28 cellular contexts compared by ENCODE assay signal in the genomic region with DNA sequence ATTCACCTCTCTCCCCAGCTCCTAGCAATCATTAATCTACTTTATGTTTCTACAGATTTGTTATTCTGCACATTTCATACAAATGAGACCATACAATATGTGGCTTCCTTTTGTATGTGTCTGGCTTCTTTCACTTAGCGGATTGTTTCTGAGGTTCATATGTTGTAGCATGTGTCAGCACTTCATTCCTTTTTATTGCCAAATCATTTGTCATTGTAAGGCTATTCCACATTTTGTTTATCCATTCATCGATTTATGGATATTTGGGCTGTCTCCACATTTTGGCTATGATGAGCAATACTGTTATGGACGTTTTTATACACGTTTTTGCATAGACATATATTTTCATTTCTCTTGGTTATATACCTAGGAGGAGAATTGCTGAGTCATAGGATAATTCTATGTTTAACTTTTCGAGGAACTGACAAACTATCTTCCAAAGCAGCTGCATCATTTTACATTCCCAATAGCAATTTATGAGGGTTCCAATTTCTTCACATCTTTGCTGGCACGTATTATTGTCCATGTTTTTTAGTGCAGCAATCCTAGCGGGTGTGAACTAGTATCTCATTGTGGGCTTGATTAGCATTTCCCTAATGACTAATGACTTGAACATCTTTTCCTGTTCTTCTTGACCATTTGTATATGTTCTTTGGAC. TPM values are rescaled to one million over a fixed set of nuclear protein-coding genes. Genes with fewer than 3 reads are reported as not detected.
DNase-seq lines count a peak whose midpoint lies in the region; ATAC-seq, FAIRE-seq and TF ChIP-seq lines count a peak whose summit lies in the region.
"Had no signal": no experiment of that assay in that cellular context is flagged by ENCODE, and none has a peak within 500 bp of the region (broad histone marks: within the 10 kb centered on the region; RNA-seq: fewer than 3 reads in every experiment).

No MANE protein-coding gene starts in this region.

- WGBS in HepG2 (ENCODE audit: low lambda C conversion rate), result 61% methylated on average over 7 of the region's 7 CpGs
- WGBS in right lobe of liver (ENCODE audit: insufficient coverage, low coverage, low lambda C conversion rate, missing lambda C conversion rate), result 56% methylated on average over 7 of the region's 7 CpGs
- 74 to 80% methylated on average over 7 of the region's 7 CpGs for WGBS in thyroid gland, 2 donors

- H3K27ac ChIP-seq in HepG2 (ENCODE audit: extremely low read length, insufficient read depth, low read length), result no peak overlapping the region
- no peak overlapping the region for H3K27ac ChIP-seq in right lobe of liver
- no peak overlapping the region for H3K27ac ChIP-seq in astrocyte (ENCODE audit: low read depth, low read length)
- H3K27ac ChIP-seq in fibroblast of lung (ENCODE audit: insufficient read depth, low read length), result no peak overlapping the region
- no peak overlapping the region for H3K27ac ChIP-seq in thyroid gland
- H3K27ac ChIP-seq: BLaER1, pancreas, upper lobe of right lung had no signal

- H3K4me1 ChIP-seq in HepG2 (ENCODE audit: insufficient read depth, low read length) (peaks cover 50% of the 10 kb centered on the region), right lobe of liver (no peaks in the 10 kb centered on the region), astrocyte (ENCODE audit: insufficient read depth, low read length) (peaks cover 4% of the 10 kb centered on the region), fibroblast of lung (ENCODE audit: control insufficient read depth, extremely low read depth, insufficient read depth, low read length) (no peaks in the 10 kb centered on the region), thyroid gland (no peaks in the 10 kb centered on the region)
- H3K4me1 ChIP-seq: BLaER1, Caco-2, pancreas, upper lobe of right lung had no signal

- TF ChIP-seq RAD21 in HepG2 (CRISPR knock-in tag; IDR thresholded peaks at IDR 0.05), result no peak

- ATAC-seq in HepG2 (no peak), right lobe of liver (no peak), GM21737 (IDR thresholded peaks at IDR 0.05; ENCODE audit: unreplicated experiment) (no peak), GM18498 (IDR thresholded peaks at IDR 0.05; ENCODE audit: unreplicated experiment) (no peak)
- ATAC-seq: pancreas, Right ventricle myocardium inferior, upper lobe of right lung had no signal

- no peak for TF ChIP-seq EP300 in HepG2 (IDR thresholded peaks at IDR 0.05; ENCODE audit: low read depth in 2 of 2, low read length in 2 of 2)
- TF ChIP-seq EP300 in HepG2 (CRISPR knock-in tag; IDR thresholded peaks at IDR 0.05; ENCODE audit: borderline replicate concordance), result no peak

- no peak for FAIRE-seq in HepG2 (lab: Jason Lieb, UNC)
- no peak for FAIRE-seq in astrocyte (lab: Jason Lieb, UNC)
- FAIRE-seq: H54, pancreas had no signal

- H3K27ac Mint-ChIP-seq in astrocyte (ENCODE audit: unreplicated experiment), result no peak overlapping the region
- H3K27ac Mint-ChIP-seq: activated T-cell treated with anti-CD3 and anti-CD28 coated beads, Interleukin-2, amount 50 U/mL, for 24 hours; nephron had no signal

- no peak overlapping the region for H3K4me3 Mint-ChIP-seq in astrocyte (ENCODE audit: unreplicated experiment)
- H3K4me3 Mint-ChIP-seq: activated T-cell treated with anti-CD3 and anti-CD28 coated beads, Interleukin-2, amount 50 U/mL, for 24 hours; central memory CD8-positive, alpha-beta T cell; nephron had no signal

- no peaks in the 10 kb centered on the region; a peak in 2 of 5 replicates for H3K27me3 ChIP-seq in HepG2 (ENCODE audit: control insufficient read depth in 1 of 2, insufficient read depth in 2 of 2, low read length in 2 of 2)
- H3K27me3 ChIP-seq in right lobe of liver, result no peaks in the 10 kb centered on the region
- no peaks in the 10 kb centered on the region for H3K27me3 ChIP-seq in astrocyte (ENCODE audit: insufficient read depth, low read length)
- H3K27me3 ChIP-seq in fibroblast of lung (ENCODE audit: control insufficient read depth, insufficient read depth, low read length), result no peaks in the 10 kb centered on the region
- no peaks in the 10 kb centered on the region for H3K27me3 ChIP-seq in thyroid gland
- H3K27me3 ChIP-seq: BLaER1, pancreas, upper lobe of right lung had no signal

- no peaks in the 10 kb centered on the region for H3K36me3 Mint-ChIP-seq in astrocyte (ENCODE audit: low read depth, unreplicated experiment)

- DNase-seq in HepG2 (ENCODE audit: low spot score), result no peak
- DNase-seq in right lobe of liver, result no peak
- DNase-seq in astrocyte (ENCODE audit: low read depth), result peak; percentile 39
- peak; percentile 50 to 74 for DNase-seq in fibroblast of lung (ENCODE audit: low read depth in 2 of 2)
- no peak for DNase-seq in thyroid gland
- no peak for DNase-seq in NCI-H1417 (lab: John Stamatoyannopoulos, UW)
- DNase-seq: activated CD4-positive, alpha-beta T cell treated with anti-CD3 and anti-CD28 coated beads for 1 hour; activated naive CD4-positive, alpha-beta T cell; activated T-cell treated with anti-CD3 and anti-CD28 coated beads, Interleukin-2, amount 50 U/mL, for 24 hours; amygdala; Caco-2; effector CD4-positive, alpha-beta T cell; EL; MV-4-11; NCI-H1694 treated with DMSO at 0.1 percent for 48 hours; NCI-H2171 treated with DMSO at 0.1 percent for 48 hours; NCI-H69; pancreas; right cardiac atrium; SW 1271; upper lobe of right lung had no signal

- H3K79me2 ChIP-seq in HepG2 (ENCODE audit: insufficient read depth, low read length) (no peaks in the 10 kb centered on the region), astrocyte (ENCODE audit: insufficient read depth, low read length) (no peaks in the 10 kb centered on the region), fibroblast of lung (ENCODE audit: control insufficient read depth, insufficient read depth, low read length) (no peaks in the 10 kb centered on the region)

- intact Hi-C loops in HepG2 (cut with micrococcal nuclease; ENCODE audit: unreplicated experiment) (loop anchor here (10.0 kb wide), 1 partner anchor 604 kb away; no protein-coding TSS in a partner anchor), right lobe of liver (cut with DNase I) (no loop called here), thyroid gland (cut with DNase I) (no loop called here)

- POLR2A ChIA-PET in HepG2 (lab: Yijun Ruan, JAX), result interaction anchor here (0.7 kb wide), 1 partner anchor 11 kb away, joined by 3 read pairs; no protein-coding TSS in a partner anchor

- H3K9me3 Mint-ChIP-seq in astrocyte (ENCODE audit: unreplicated experiment), result peaks cover 2% of the 10 kb centered on the region
- H3K9me3 Mint-ChIP-seq: activated T-cell treated with anti-CD3 and anti-CD28 coated beads, Interleukin-2, amount 50 U/mL, for 24 hours; central memory CD8-positive, alpha-beta T cell had no signal

- in situ Hi-C loops in HepG2 (cut with HindIII; ENCODE audit: extremely low pct_ligation_motif_present, low pct_unique_long_range_greater_than_20kb), result no loop called here

- no peaks in the 10 kb centered on the region for H3K4me1 Mint-ChIP-seq in astrocyte (ENCODE audit: low read depth, unreplicated experiment)
- H3K4me1 Mint-ChIP-seq: central memory CD8-positive, alpha-beta T cell had no signal

- no peak overlapping the region for H3K9ac ChIP-seq in HepG2 (ENCODE audit: insufficient read depth, low read depth, low read length)
- H3K9ac ChIP-seq in astrocyte (ENCODE audit: low read length), result no peak overlapping the region
- H3K9ac ChIP-seq in fibroblast of lung (ENCODE audit: insufficient read depth, low read length), result no peak overlapping the region
- H3K9ac ChIP-seq: BLaER1 had no signal

- TF ChIP-seq CTCF in HepG2 (CRISPR knock-in tag; IDR thresholded peaks at IDR 0.05) (no peak), right lobe of liver (IDR thresholded peaks at IDR 0.05) (no peak), astrocyte (IDR thresholded peaks at IDR 0.05; ENCODE audit: insufficient read depth, low read depth, low read length) (no peak), fibroblast of lung (conservative IDR thresholded peaks at IDR 0.05 in 1 of 2, IDR thresholded peaks at IDR 0.05 in 1 of 2; ENCODE audit: low read depth in 1 of 2, low read length in 2 of 2) (no peak), thyroid gland (IDR thresholded peaks at IDR 0.05) (no peak)

- H3K9me3 ChIP-seq in HepG2 (ENCODE audit: low read length) (no peaks in the 10 kb centered on the region), right lobe of liver (no peaks in the 10 kb centered on the region), astrocyte (ENCODE audit: insufficient read depth, low read depth, low read length) (no peaks in the 10 kb centered on the region), fibroblast of lung (ENCODE audit: control insufficient read depth, insufficient read depth, low read depth, low read length) (no peaks in the 10 kb centered on the region), thyroid gland (no peaks in the 10 kb centered on the region)
- H3K9me3 ChIP-seq: BLaER1, Caco-2, pancreas, upper lobe of right lung had no signal

- CTCF ChIA-PET in HepG2 (lab: Yijun Ruan, JAX; ENCODE audit: low intra/inter-chr PET ratio, low total read pairs), result no interaction called here

- BruUV-seq in HepG2 (replicated peaks; lab: Mats Ljungman, UMichigan), result no TSS peak

- H3K27me3 Mint-ChIP-seq in astrocyte (ENCODE audit: low read depth, unreplicated experiment), result peaks cover 7% of the 10 kb centered on the region
- H3K27me3 Mint-ChIP-seq: activated T-cell treated with anti-CD3 and anti-CD28 coated beads, Interleukin-2, amount 50 U/mL, for 24 hours had no signal

- TF ChIP-seq POLR2A in HepG2 (IDR thresholded peaks at IDR 0.05; ENCODE audit: insufficient read depth in 1 of 2, low read depth in 2 of 2, low read length in 2 of 2) (no peak), right lobe of liver (IDR thresholded peaks at IDR 0.05) (no peak), thyroid gland (IDR thresholded peaks at IDR 0.05) (no peak)

- H4K20me1 ChIP-seq in HepG2 (ENCODE audit: insufficient read depth, low read length) (no peaks in the 10 kb centered on the region), astrocyte (ENCODE audit: insufficient read depth, low read length) (no peaks in the 10 kb centered on the region), fibroblast of lung (ENCODE audit: control insufficient read depth, extremely low read depth, insufficient read depth, low read length) (no peaks in the 10 kb centered on the region)
- H4K20me1 ChIP-seq: BLaER1 had no signal

- H3K4me3 ChIP-seq in HepG2 (replicated peaks in 1 of 3; ENCODE audit: insufficient read depth in 1 of 3, low read depth in 2 of 3, low read length in 3 of 3), result no peak overlapping the region
- H3K4me3 ChIP-seq in right lobe of liver, result no peak overlapping the region
- H3K4me3 ChIP-seq in astrocyte (ENCODE audit: insufficient read depth, low read depth, low read length), result no peak overlapping the region
- H3K4me3 ChIP-seq in fibroblast of lung (replicated peaks in 1 of 4; ENCODE audit: control extremely low read depth in 1 of 4, insufficient read depth in 1 of 4, low read depth in 3 of 4, low read length in 4 of 4), result no peak overlapping the region
- H3K4me3 ChIP-seq in thyroid gland (replicated peaks in 1 of 3), result no peak overlapping the region
- H3K4me3 ChIP-seq: BLaER1, pancreas, upper lobe of right lung had no signal

- H3K4me2 ChIP-seq in HepG2 (ENCODE audit: low read depth, low read length) (no peak overlapping the region), astrocyte (ENCODE audit: low read length) (no peak overlapping the region), fibroblast of lung (ENCODE audit: extremely low read depth, insufficient read depth, low read length) (no peak overlapping the region)
- H3K4me2 ChIP-seq: BLaER1 had no signal

- H2AFZ ChIP-seq in HepG2 (ENCODE audit: low read length) (no peak overlapping the region), astrocyte (ENCODE audit: low read depth, low read length) (no peak overlapping the region), fibroblast of lung (ENCODE audit: low read length) (no peak overlapping the region)

- H3K36me3 ChIP-seq in HepG2 (replicated peaks in 1 of 2; ENCODE audit: control insufficient read depth in 1 of 2, insufficient read depth in 2 of 2, low read length in 2 of 2) (no peaks in the 10 kb centered on the region), right lobe of liver (no peaks in the 10 kb centered on the region), astrocyte (ENCODE audit: insufficient read depth, low read length) (no peaks in the 10 kb centered on the region), fibroblast of lung (ENCODE audit: control insufficient read depth, insufficient read depth, low read length) (no peaks in the 10 kb centered on the region), thyroid gland (no peaks in the 10 kb centered on the region)
- H3K36me3 ChIP-seq: BLaER1, pancreas, upper lobe of right lung had no signal

RNA-seq across cellular contexts. Expression of gene TBC1D8, which starts 48.1 kb away (rescaled TPM):
- total RNA-seq in HepG2 (2016; rRNA removed; fragmentation: Illumina TruSeq; extraction: Trizol), result 24.6 and 45.1 TPM in 2 replicates
- total RNA-seq in HepG2 (2016; cell fraction: cytosol; rRNA removed; fragmentation: Illumina TruSeq; extraction: Trizol; ENCODE audit: low read depth), result 19.7 and 20.1 TPM in 2 replicates
- total RNA-seq in HepG2 (2016; cell fraction: insoluble cytoplasmic fraction; rRNA removed; fragmentation: Illumina TruSeq; extraction: Trizol), result 24.0 and 41.1 TPM in 2 replicates
- total RNA-seq in HepG2 (2016; cell fraction: membrane; rRNA removed; fragmentation: Illumina TruSeq; extraction: Trizol), result 25.6 and 27.6 TPM in 2 replicates
- 65.7 and 82.2 TPM in 2 replicates for total RNA-seq in HepG2 (2016; cell fraction: nucleus; rRNA removed; fragmentation: Illumina TruSeq; extraction: Trizol)
- polyA plus RNA-seq in HepG2 (2011; rRNA removed), result 95.4 and 109 TPM in 2 replicates
- 29.9 and 31.1 TPM in 2 replicates for polyA plus RNA-seq in HepG2 (2011; cell fraction: cytosol; rRNA removed)
- polyA plus RNA-seq in HepG2 (2011; cell fraction: nucleus; rRNA removed), result 436 and 543 TPM in 2 replicates
- 48.7 and 51.7 TPM in 2 replicates for polyA plus RNA-seq in HepG2 (2012)
- 3.0 and 3.1 TPM in 2 replicates for polyA plus RNA-seq in HepG2 (2016; cell fraction: cytosol; fragmentation: Illumina TruSeq; extraction: Trizol; ENCODE audit: low read depth)
- polyA plus RNA-seq in HepG2 (2016; cell fraction: insoluble cytoplasmic fraction; fragmentation: Illumina TruSeq; extraction: Trizol; ENCODE audit: low read depth), result 19.9 and 22.5 TPM in 2 replicates
- polyA plus RNA-seq in HepG2 (2016; cell fraction: membrane; fragmentation: Illumina TruSeq; extraction: Trizol; ENCODE audit: low read depth), result 8.5 and 9.7 TPM in 2 replicates
- polyA plus RNA-seq in HepG2 (2016; cell fraction: nucleus; fragmentation: Illumina TruSeq; extraction: Trizol; ENCODE audit: insufficient read depth, low read depth), result 164 and 165 TPM in 2 replicates
- 49.0 and 185 TPM in 2 replicates for polyA minus RNA-seq in HepG2 (2011; rRNA and poly(A)+ RNA removed; ENCODE audit: low replicate concordance)
- 17.5 and 18.1 TPM in 2 replicates for polyA minus RNA-seq in HepG2 (2011; cell fraction: cytosol; rRNA and poly(A)+ RNA removed)
- polyA minus RNA-seq in HepG2 (2011; cell fraction: nucleus; rRNA and poly(A)+ RNA removed), result 201 and 233 TPM in 2 replicates
- 10 to 100 TPM; 17.3 to 31.2 (median 21.5) TPM for total RNA-seq in right lobe of liver
- 1.9 and 2.4 TPM in 2 replicates for total RNA-seq in astrocyte
- 3.3 and 3.8 TPM in 2 replicates for total RNA-seq in fibroblast of lung
- 5.4 and 5.5 TPM in 2 replicates for polyA plus RNA-seq in fibroblast of lung
- polyA plus RNA-seq in fibroblast of lung (2012), result 4.0 and 4.1 TPM in 2 replicates
- 5.1 and 14.5 TPM in 2 replicates for polyA minus RNA-seq in fibroblast of lung (ENCODE audit: low replicate concordance)
- total RNA-seq in thyroid gland, result 10 to 100 TPM; 16.4 to 36.8 (median 27.1) TPM

RNA-seq across cellular contexts. Expression of gene CNOT11, which starts 53.4 kb away (rescaled TPM):
- total RNA-seq in HepG2 (2016; rRNA removed; fragmentation: Illumina TruSeq; extraction: Trizol) (100 and 114 TPM in 2 replicates), right lobe of liver (10 to 100 TPM; 17.0 to 28.5 (median 21.5) TPM), astrocyte (36.7 and 37.0 TPM in 2 replicates), fibroblast of lung (15.2 and 16.3 TPM in 2 replicates), thyroid gland (10 to 100 TPM; 27.5 to 41.6 (median 37.4) TPM)
- 34.2 and 39.4 TPM in 2 replicates for total RNA-seq in HepG2 (2016; cell fraction: cytosol; rRNA removed; fragmentation: Illumina TruSeq; extraction: Trizol; ENCODE audit: low read depth)
- total RNA-seq in HepG2 (2016; cell fraction: insoluble cytoplasmic fraction; rRNA removed; fragmentation: Illumina TruSeq; extraction: Trizol), result 93.7 and 119 TPM in 2 replicates
- total RNA-seq in HepG2 (2016; cell fraction: membrane; rRNA removed; fragmentation: Illumina TruSeq; extraction: Trizol), result 65.8 and 70.3 TPM in 2 replicates
- total RNA-seq in HepG2 (2016; cell fraction: nucleus; rRNA removed; fragmentation: Illumina TruSeq; extraction: Trizol), result 79.5 and 91.1 TPM in 2 replicates
- polyA plus RNA-seq in HepG2 (2011; rRNA removed) (202 and 209 TPM in 2 replicates), fibroblast of lung (53.1 and 71.6 TPM in 2 replicates)
- polyA plus RNA-seq in HepG2 (2011; cell fraction: cytosol; rRNA removed), result 91.7 and 128 TPM in 2 replicates
- polyA plus RNA-seq in HepG2 (2011; cell fraction: nucleus; rRNA removed), result 359 and 415 TPM in 2 replicates
- 100 and 126 TPM in 2 replicates for polyA plus RNA-seq in HepG2 (2012)
- polyA plus RNA-seq in HepG2 (2016; cell fraction: cytosol; fragmentation: Illumina TruSeq; extraction: Trizol; ENCODE audit: low read depth), result 35.1 and 35.8 TPM in 2 replicates
- polyA plus RNA-seq in HepG2 (2016; cell fraction: insoluble cytoplasmic fraction; fragmentation: Illumina TruSeq; extraction: Trizol; ENCODE audit: low read depth), result 160 and 184 TPM in 2 replicates
- polyA plus RNA-seq in HepG2 (2016; cell fraction: membrane; fragmentation: Illumina TruSeq; extraction: Trizol; ENCODE audit: low read depth), result 62.2 and 66.8 TPM in 2 replicates
- polyA plus RNA-seq in HepG2 (2016; cell fraction: nucleus; fragmentation: Illumina TruSeq; extraction: Trizol; ENCODE audit: insufficient read depth, low read depth), result 277 TPM in 2 replicates
- 74.3 and 87.7 TPM in 2 replicates for polyA minus RNA-seq in HepG2 (2011; rRNA and poly(A)+ RNA removed; ENCODE audit: low replicate concordance)
- 102 and 132 TPM in 2 replicates for polyA minus RNA-seq in HepG2 (2011; cell fraction: cytosol; rRNA and poly(A)+ RNA removed)
- 80.2 and 123 TPM in 2 replicates for polyA minus RNA-seq in HepG2 (2011; cell fraction: nucleus; rRNA and poly(A)+ RNA removed)
- 22.6 and 26.6 TPM in 2 replicates for polyA plus RNA-seq in fibroblast of lung (2012)
- 24.1 and 24.5 TPM in 2 replicates for polyA minus RNA-seq in fibroblast of lung (ENCODE audit: low replicate concordance)

Comparison
In these comparisons a context has a peak if more than half of its experiments do, and no peak if none do; other contexts are left out.
1. DNase-seq: peak in astrocyte (single experiment) and fibroblast of lung (2 of 2); none in HepG2 (single experiment), right lobe of liver (0 of 3), thyroid gland (0 of 2) and NCI-H1417 (0 of 3).